ENCODE assay signal across 16 cellular contexts in the genomic region with DNA sequence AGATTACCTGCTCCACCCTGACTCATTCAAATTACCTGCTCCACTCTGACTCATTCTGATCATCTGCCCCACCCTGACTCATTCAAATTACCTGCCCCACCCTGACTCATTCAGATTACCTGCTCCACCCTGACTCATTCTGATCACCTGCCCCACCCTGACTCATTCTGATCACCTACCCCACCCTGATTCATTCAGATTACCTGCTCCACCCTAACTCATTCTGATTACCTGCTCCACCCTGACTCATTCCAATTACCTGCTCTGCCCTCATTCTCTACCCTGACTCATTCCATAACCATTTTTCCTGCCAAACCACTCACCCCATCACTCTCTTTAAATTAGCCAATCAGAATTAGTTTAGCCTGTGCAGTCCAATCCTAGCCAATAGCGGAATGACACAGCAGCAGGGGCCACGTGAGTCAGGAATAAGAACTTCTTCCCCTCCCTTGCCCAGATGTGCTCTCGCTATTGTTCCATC. TPM values are rescaled to one million over a fixed set of nuclear protein-coding genes. Genes with fewer than 3 reads are reported as not detected.
A peak's percentile ranks its signal among the peaks of the same experiment; 100 is the strongest.
DNase-seq lines count a peak whose midpoint lies in the region; ATAC-seq and TF ChIP-seq lines count a peak whose summit lies in the region.
"Had no signal": no experiment of that assay in that cellular context is flagged by ENCODE, and none has a peak within 500 bp of the region (broad histone marks: within the 10 kb centered on the region; RNA-seq: fewer than 3 reads in every experiment).

No MANE protein-coding gene starts in this region.

- intact Hi-C loops in colonic mucosa (cut with DNase I) (no loop called here), aorta (cut with DNase I) (no loop called here)

- no peaks in the 10 kb centered on the region for H3K36me3 ChIP-seq in colonic mucosa
- no peaks in the 10 kb centered on the region for H3K36me3 ChIP-seq in aorta (ENCODE audit: control insufficient read depth in 1 of 2, insufficient read depth in 2 of 2, low read length in 1 of 2)
- H3K36me3 ChIP-seq: adrenal gland had no signal

- ATAC-seq in aorta (ENCODE audit: low FRiP score), result no peak
- ATAC-seq: left lobe of liver had no signal

- H3K4me3 ChIP-seq in colonic mucosa (no peak overlapping the region), aorta (ENCODE audit: low read length in 2 of 2) (no peak overlapping the region)
- H3K4me3 ChIP-seq: adrenal gland had no signal

- H3K9me3 ChIP-seq in colonic mucosa (no peaks in the 10 kb centered on the region), aorta (ENCODE audit: control insufficient read depth, low read length) (no peaks in the 10 kb centered on the region)

- no peak for TF ChIP-seq CTCF in colonic mucosa (IDR thresholded peaks at IDR 0.05)

- H3K4me1 ChIP-seq in colonic mucosa (no peaks in the 10 kb centered on the region), aorta (ENCODE audit: control insufficient read depth in 1 of 2, insufficient read depth in 2 of 2, low read length in 2 of 2) (no peaks in the 10 kb centered on the region)
- H3K4me1 ChIP-seq: adrenal gland had no signal

- H3K27ac ChIP-seq in colonic mucosa (peak overlapping the region; percentile 50), aorta (ENCODE audit: low read depth in 1 of 2, low read length in 2 of 2) (no peak overlapping the region)
- H3K27ac ChIP-seq: adrenal gland had no signal

- H3K27me3 ChIP-seq in colonic mucosa (no peaks in the 10 kb centered on the region), aorta (ENCODE audit: control insufficient read depth in 1 of 2, insufficient read depth in 2 of 2, low read length in 1 of 2) (no peaks in the 10 kb centered on the region)
- H3K27me3 ChIP-seq: adrenal gland had no signal

- DNase-seq in activated CD4-positive, alpha-beta T cell treated with anti-CD3 and anti-CD28 coated beads for 48 hours, result peak; percentile 28
- DNase-seq in activated CD4-positive, alpha-beta T cell treated with anti-CD3 and anti-CD28 coated beads for 4 hours, result no peak
- DNase-seq in NCI-H69 (lab: John Stamatoyannopoulos, UW), result peak; percentile 50
- peak; percentile 38 for DNase-seq in colonic mucosa
- peak; percentile 53 for DNase-seq in renal cortical epithelial cell (ENCODE audit: low read depth)
- no peak for DNase-seq in NCI-H1694 treated with DMSO at 0.1 percent for 48 hours (lab: John Stamatoyannopoulos, UW)
- no peak for DNase-seq in NCI-H774 (lab: John Stamatoyannopoulos, UW)
- DNase-seq in aorta, result no peak
- DNase-seq: adrenal gland; CD4-positive, alpha-beta memory T cell; cerebellar nuclear complex; Kasumi-1; NCI-H146; stimulated activated CD4-positive, alpha-beta T cell treated with anti-CD3 and anti-CD28 coated beads, Interleukin-12 subunit alpha, Interleukin-12 subunit beta, amount 100 ng/mL, for 4 hours had no signal

- no peak overlapping the region for H3K9ac ChIP-seq in colonic mucosa (ENCODE audit: low read depth in 2 of 2, low read length in 2 of 2)

- WGBS in aorta, 2 donors, result 82 to 90% methylated on average over 3 of the region's 3 CpGs

RNA-seq across cellular contexts. Expression of a gene that starts 26.2 kb away (rescaled TPM):
- total RNA-seq in colonic mucosa, result under 1 TPM; 0.16 to 0.44 TPM
- 0.35 and 2.2 TPM in 2 replicates for total RNA-seq in renal cortical epithelial cell
- total RNA-seq in aorta, result under 1 TPM; 0.39 to 0.49 TPM
- under 1 TPM in 1 of 2 donors, not detected in 1; 0.61 TPM for polyA plus RNA-seq in aorta
- total RNA-seq: posterior vena cava had no signal

RNA-seq across cellular contexts. Expression of a gene that starts 41.2 kb away (rescaled TPM):
- total RNA-seq in colonic mucosa, result 10 to 100 TPM; 54.2 to 92.3 TPM
- total RNA-seq in renal cortical epithelial cell, result 32.6 and 62.7 TPM in 2 replicates
- total RNA-seq in aorta, result 10 to 100 TPM; 62.1 to 76.6 TPM
- polyA plus RNA-seq in aorta, result 10 to 100 TPM; 24.4 to 58.3 TPM

RNA-seq across cellular contexts. Expression of a gene that starts 45.2 kb away (rescaled TPM):
- total RNA-seq in colonic mucosa, result 100 to 1,000 TPM; 106 to 132 TPM
- total RNA-seq in renal cortical epithelial cell, result 50.0 and 79.2 TPM in 2 replicates
- total RNA-seq in aorta, result 1 to 10 TPM; 1.2 to 4.5 TPM
- 10 to 100 TPM in 1 of 2 donors, under 1 TPM in 1; 0.92 to 20.3 TPM for polyA plus RNA-seq in aorta
- total RNA-seq: CD4-positive, alpha-beta memory T cell had no signal

RNA-seq across cellular contexts. Expression of a gene that starts 47.4 kb away (rescaled TPM):
- 100 to 1,000 TPM in 1 of 2 donors, 10 to 100 TPM in 1; 46.1 to 102 TPM for total RNA-seq in colonic mucosa
- 24.5 and 61.1 TPM in 2 replicates for total RNA-seq in renal cortical epithelial cell
- total RNA-seq in aorta, result 10 to 100 TPM; 54.3 to 74.0 TPM
- polyA plus RNA-seq in aorta, result 100 to 1,000 TPM in 1 of 2 donors, 10 to 100 TPM in 1; 33.2 to 169 TPM

Comparison
In these comparisons a context has a peak if more than half of its experiments do, and no peak if none do; other contexts are left out.
1. DNase-seq: peak in activated CD4-positive, alpha-beta T cell treated with anti-CD3 and anti-CD28 coated beads for 48 hours (single experiment), NCI-H69 (single experiment), colonic mucosa (single experiment) and renal cortical epithelial cell (single experiment); none in activated CD4-positive, alpha-beta T cell treated with anti-CD3 and anti-CD28 coated beads for 4 hours (0 of 2), NCI-H1694 treated with DMSO at 0.1 percent for 48 hours (single experiment), NCI-H774 (single experiment) and aorta (0 of 2).